Comparison of ENCODE assay signal across 22 cellular contexts in the genomic region with DNA sequence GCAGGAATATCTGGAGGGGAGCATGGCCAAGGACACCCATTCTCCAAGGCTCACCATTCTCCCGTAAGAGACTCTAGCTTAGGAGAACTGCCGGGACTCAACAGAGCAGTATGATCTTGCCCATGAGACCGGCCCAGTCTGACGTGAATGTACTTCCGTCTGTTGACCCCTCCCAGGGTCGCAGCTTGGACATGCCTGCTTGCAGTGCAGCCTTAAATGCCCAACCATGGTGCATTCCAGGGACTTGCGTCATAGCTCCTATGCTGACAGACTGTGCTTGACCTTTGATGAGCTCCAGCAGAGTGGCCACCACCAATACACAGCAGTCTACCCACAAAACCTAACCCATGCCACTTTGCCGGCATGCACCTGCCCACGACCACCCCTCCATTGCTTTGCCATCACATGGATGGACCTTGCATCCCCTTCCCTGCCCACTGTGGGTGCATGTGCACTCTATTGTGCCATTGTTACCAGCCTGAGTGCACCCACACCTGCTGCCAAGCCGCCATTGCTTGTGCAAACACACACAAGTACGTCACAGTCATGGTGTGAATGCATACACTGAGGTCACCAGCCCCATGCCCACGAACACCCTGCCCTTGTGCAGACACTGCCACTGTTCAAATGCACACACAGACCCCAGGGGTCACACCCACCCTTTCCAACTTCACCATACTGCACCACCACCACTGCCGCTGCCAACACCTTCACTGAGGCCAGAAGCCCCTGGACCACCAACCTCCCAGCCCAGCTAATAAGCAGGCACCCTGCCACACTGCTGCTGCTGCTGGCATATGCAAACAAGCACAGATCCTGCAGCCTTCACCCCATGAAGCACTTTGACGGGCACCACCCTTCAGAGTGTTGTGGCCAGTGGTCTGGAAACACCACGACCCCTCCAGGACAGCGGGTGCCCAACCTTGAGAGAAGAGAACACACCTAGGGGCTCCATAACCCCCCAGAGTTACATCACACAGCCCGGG.
DNase-seq lines count a peak whose midpoint lies in the region; ATAC-seq and TF ChIP-seq lines count a peak whose summit lies in the region.
"Had no signal": no experiment of that assay in that cellular context is flagged by ENCODE, and none has a peak within 500 bp of the region (broad histone marks: within the 10 kb centered on the region; RNA-seq: fewer than 3 reads in every experiment).

No MANE protein-coding gene starts in this region.

- H3K9me3 ChIP-seq in HAP-1, result no peaks in the 10 kb centered on the region
- H3K9me3 ChIP-seq: A549, MG63, Peyer's patch had no signal

- no peak overlapping the region for H3K4me3 ChIP-seq in HAP-1
- H3K4me3 ChIP-seq: A549, MG63, Peyer's patch had no signal

- H3K9me3 Mint-ChIP-seq in chondrocyte (ENCODE audit: low read depth) (no peaks in the 10 kb centered on the region), neural crest cell (peaks cover 2% of the 10 kb centered on the region)

- DNase-seq in D341Med (ENCODE audit: low spot score) (peak; percentile 25), HuH-7 (ENCODE audit: low spot score) (peak; percentile 10), chondrocyte (ENCODE audit: low spot score) (peak; percentile 79), neural crest cell (ENCODE audit: low read depth, low spot score) (no peak), KBM-7 (no peak), HAP-1 (ENCODE audit: low spot score in 2 of 2) (no peak)
- DNase-seq: CD4-positive, alpha-beta memory T cell; DMS79; Kasumi-1; MG63; NCI-H1048; NCI-H1436; NCI-H1930; NCI-H226; NCI-H526; SW 1271 had no signal

- no peaks in the 10 kb centered on the region; the same call in 1 of the 2 replicates for H3K4me1 ChIP-seq in HAP-1
- H3K4me1 ChIP-seq: A549, Peyer's patch had no signal

- H3K4me1 Mint-ChIP-seq in chondrocyte (ENCODE audit: low read depth), result no peaks in the 10 kb centered on the region
- H3K4me1 Mint-ChIP-seq in neural crest cell, result no peaks in the 10 kb centered on the region
- H3K4me1 Mint-ChIP-seq: CD4-positive, alpha-beta memory T cell; IgD-negative memory B cell had no signal

- H3K27ac Mint-ChIP-seq in chondrocyte (ENCODE audit: unreplicated experiment) (no peak overlapping the region), neural crest cell (ENCODE audit: unreplicated experiment) (peak overlapping the region; percentile 62)
- H3K27ac Mint-ChIP-seq: CD4-positive, alpha-beta memory T cell; IgD-negative memory B cell had no signal

- peaks cover 2% of the 10 kb centered on the region for H3K27me3 Mint-ChIP-seq in chondrocyte (ENCODE audit: low read depth)
- H3K27me3 Mint-ChIP-seq in neural crest cell (ENCODE audit: low read depth), result no peaks in the 10 kb centered on the region
- H3K27me3 Mint-ChIP-seq: CD4-positive, alpha-beta memory T cell; IgD-negative memory B cell had no signal

- no peak for TF ChIP-seq CTCF in chondrocyte (IDR thresholded peaks at IDR 0.05)
- TF ChIP-seq CTCF in neural crest cell (conservative IDR thresholded peaks at IDR 0.05), result no peak

- ATAC-seq in HG03097 (IDR thresholded peaks at IDR 0.05; ENCODE audit: low FRiP score, unreplicated experiment) (no peak), GM19035 (IDR thresholded peaks at IDR 0.05; ENCODE audit: unreplicated experiment) (no peak)
- ATAC-seq: A549, HCT116 had no signal

- H3K36me3 Mint-ChIP-seq in chondrocyte (ENCODE audit: low read depth) (no peaks in the 10 kb centered on the region), neural crest cell (ENCODE audit: low read depth) (no peaks in the 10 kb centered on the region)
- H3K36me3 Mint-ChIP-seq: CD4-positive, alpha-beta memory T cell; IgD-negative memory B cell had no signal

- H3K36me3 ChIP-seq in HAP-1 (replicated peaks), result no peaks in the 10 kb centered on the region
- H3K36me3 ChIP-seq: MG63, Peyer's patch had no signal

- H3K4me3 Mint-ChIP-seq in chondrocyte (ENCODE audit: unreplicated experiment), result no peak overlapping the region
- no peak overlapping the region for H3K4me3 Mint-ChIP-seq in neural crest cell
- H3K4me3 Mint-ChIP-seq: CD4-positive, alpha-beta memory T cell had no signal

- in situ Hi-C loops in KBM-7 (cut with MboI; ENCODE audit: low pct_unique_long_range_greater_than_20kb, low sequenced_read_pairs), result no loop called here
- in situ Hi-C loops in HAP-1 (cut with MboI; ENCODE audit: low sequenced_read_pairs), result no loop called here

- H3K27me3 ChIP-seq in HAP-1 (ENCODE audit: low read depth), result no peaks in the 10 kb centered on the region
- H3K27me3 ChIP-seq: MG63, Peyer's patch had no signal

Comparison
In these comparisons a context has a peak if more than half of its experiments do, and no peak if none do; other contexts are left out.
1. DNase-seq: peak in D341Med (single experiment), HuH-7 (single experiment) and chondrocyte (single experiment); none in neural crest cell (single experiment), KBM-7 (single experiment) and HAP-1 (0 of 2).